In genomic region chr11:10881892-10882291, GRCh38 we compare ENCODE assay signal across 10 cellular contexts.
"Had no signal": no experiment of that assay in that cellular context is flagged by ENCODE, and none has a peak within 500 bp of the region (broad histone marks: within the 10 kb centered on the region; RNA-seq: fewer than 3 reads in every experiment).

No MANE protein-coding gene starts in this region.

- DNase-seq: GM23248, GOT3, H7, HFFc6, KBM-7 had no signal

- H3K27ac ChIP-seq: GM23248, HL-60, KMS-11 had no signal

- FAIRE-seq: HepG2 had no signal

- H3K4me3 ChIP-seq: GM23248, HAP-1 had no signal

- H3K4me2 ChIP-seq: KMS-11 had no signal

- ATAC-seq: HCT116, HepG2 had no signal

- H3K9me3 ChIP-seq: HAP-1 had no signal
